In the genomic region with DNA sequence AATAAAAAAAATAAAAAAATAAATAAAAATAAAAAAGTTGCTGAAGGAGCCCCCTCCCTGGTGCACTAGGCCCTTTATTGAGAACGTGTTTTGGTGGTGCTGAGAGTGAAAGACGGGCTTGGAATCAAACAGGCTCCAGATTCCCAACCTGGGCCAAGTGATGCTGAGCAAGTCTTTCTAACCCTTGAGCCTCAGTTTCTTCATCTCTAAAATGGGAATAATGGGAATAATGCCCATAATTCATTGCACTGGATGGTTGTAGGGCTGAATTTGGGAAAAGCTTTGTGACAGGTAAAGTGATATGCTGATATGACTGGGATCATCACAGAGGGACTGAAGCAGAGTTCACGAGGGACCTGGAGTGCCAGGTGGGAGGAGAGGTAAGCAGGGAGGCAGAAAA, we compare ENCODE assay signal across 23 cellular contexts.
"Had no signal": no experiment of that assay in that cellular context is flagged by ENCODE, and none has a peak within 500 bp of the region (broad histone marks: within the 10 kb centered on the region; RNA-seq: fewer than 3 reads in every experiment).

No MANE protein-coding gene starts in this region.

- H3K9me3 ChIP-seq: SJSA1 had no signal

- H3K4me3 Mint-ChIP-seq: IgD-negative memory B cell had no signal

- H3K27me3 ChIP-seq: SJSA1 had no signal

- H3K4me3 ChIP-seq: SJSA1, SK-N-MC had no signal

- FAIRE-seq: HTR-8/SVneo, RCC 7860 had no signal

- H3K36me3 ChIP-seq: SJSA1 had no signal

- H3K36me3 Mint-ChIP-seq: IgD-negative memory B cell had no signal

- H3K9me3 Mint-ChIP-seq: IgD-negative memory B cell had no signal

- DNase-seq: KBM-7, MV-4-11, NCI-H1048, NCI-H1105, NCI-H1417 treated with DMSO at 0.1 percent for 48 hours, NCI-H1694 treated with DMSO at 0.1 percent for 48 hours, NCI-H1930, NCI-H2081, NCI-H2107, NCI-H226, NCI-H446, NCI-H510A, NCI-H524 treated with DMSO at 0.1 percent for 48 hours, NCI-H774, Right ventricle myocardium superior, RPMI8226, SIG-M5 had no signal

- H3K27ac ChIP-seq: HL-60, SJSA1, SK-N-MC had no signal
